In the genomic region with DNA sequence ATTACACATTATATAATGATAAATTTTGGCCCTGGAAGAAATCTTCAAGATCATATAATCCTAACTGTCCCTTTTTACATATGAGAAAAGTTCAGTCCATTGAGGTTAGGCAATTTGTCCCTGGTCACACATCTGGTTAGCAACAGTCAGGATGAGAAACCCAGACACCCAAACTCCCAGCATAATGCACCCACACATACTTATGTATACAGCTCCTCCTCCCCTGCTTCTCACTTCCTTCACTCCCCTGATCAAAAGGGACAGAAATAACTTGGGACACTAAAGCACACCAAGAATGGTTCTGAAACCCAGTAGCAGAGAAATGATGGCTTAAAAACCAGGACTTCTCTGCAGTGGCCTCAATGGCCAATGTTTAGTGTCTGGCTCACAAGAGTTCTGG, we compare ENCODE assay signal across 9 cellular contexts. TPM values are rescaled to one million over a fixed set of nuclear protein-coding genes. Genes with fewer than 3 reads are reported as not detected.
DNase-seq lines count a peak whose midpoint lies in the region; ATAC-seq lines count a peak whose summit lies in the region.
"Had no signal": no experiment of that assay in that cellular context is flagged by ENCODE, and none has a peak within 500 bp of the region (broad histone marks: within the 10 kb centered on the region; RNA-seq: fewer than 3 reads in every experiment).

No MANE protein-coding gene starts in this region.

- peaks cover 68 to 81% of the 10 kb centered on the region in 2 donors for H3K4me1 Mint-ChIP-seq in immature natural killer cell
- peaks cover 17 to 44% of the 10 kb centered on the region in 2 donors for H3K4me1 Mint-ChIP-seq in stimulated activated naive B cell treated with anti-CD40 and anti-IgM and Interleukin-4, amounts not matched to agents 10 μg/mL and 1 μg/mL and 100 μg/mL, for 72 hours

- peak; percentile 29 for DNase-seq in HCEC 1CT
- DNase-seq in immature natural killer cell = no peak
- DNase-seq in stimulated activated naive B cell treated with anti-CD40 and anti-IgM and Interleukin-4, amounts not matched to agents 10 μg/mL and 1 μg/mL and 100 μg/mL, for 72 hours = no peak
- DNase-seq in AG08396 (ENCODE audit: low spot score) = no peak
- DNase-seq in OCI-M2 (lab: John Stamatoyannopoulos, UW; ENCODE audit: unreplicated experiment) = no peak
- DNase-seq: activated T-cell treated with anti-CD3 and anti-CD28 coated beads, Interleukin-2, amount 50 U/mL, for 4 hours had no signal

- H3K4me3 Mint-ChIP-seq in immature natural killer cell = peak overlapping the region; percentile 78 to 87 (median 80)
- peak overlapping the region; percentile 44 to 66 for H3K4me3 Mint-ChIP-seq in stimulated activated naive B cell treated with anti-CD40 and anti-IgM and Interleukin-4, amounts not matched to agents 10 μg/mL and 1 μg/mL and 100 μg/mL, for 72 hours

- H3K36me3 Mint-ChIP-seq in immature natural killer cell = peaks cover 0 to 12% (median 3%) of the 10 kb centered on the region in 3 donors
- peaks cover 9 to 23% of the 10 kb centered on the region in 2 donors for H3K36me3 Mint-ChIP-seq in stimulated activated naive B cell treated with anti-CD40 and anti-IgM and Interleukin-4, amounts not matched to agents 10 μg/mL and 1 μg/mL and 100 μg/mL, for 72 hours

- H3K27me3 Mint-ChIP-seq in immature natural killer cell (ENCODE audit: low read depth in 3 of 3) = peaks cover 0 to 4% (median 0%) of the 10 kb centered on the region in 3 donors
- no peaks in the 10 kb centered on the region for H3K27me3 Mint-ChIP-seq in stimulated activated naive B cell treated with anti-CD40 and anti-IgM and Interleukin-4, amounts not matched to agents 10 μg/mL and 1 μg/mL and 100 μg/mL, for 72 hours

- peak overlapping the region; percentile 81 for H3K27ac ChIP-seq in adipose tissue (ENCODE audit: low read depth, low read length)

- H3K27ac Mint-ChIP-seq in immature natural killer cell = peak overlapping the region; percentile 80 to 97 (median 96)
- H3K27ac Mint-ChIP-seq in stimulated activated naive B cell treated with anti-CD40 and anti-IgM and Interleukin-4, amounts not matched to agents 10 μg/mL and 1 μg/mL and 100 μg/mL, for 72 hours = peak overlapping the region; percentile 91

- peak; percentile 64 to 68 for ATAC-seq in stimulated activated naive B cell treated with anti-CD40 and anti-IgM and Interleukin-4, amounts not matched to agents 10 μg/mL and 1 μg/mL and 100 μg/mL, for 72 hours (replicated peaks)
- ATAC-seq in GM19467 (IDR thresholded peaks at IDR 0.05; ENCODE audit: unreplicated experiment) = no peak
- ATAC-seq in GM21576 (IDR thresholded peaks at IDR 0.05; ENCODE audit: unreplicated experiment) = no peak

- H3K9me3 Mint-ChIP-seq in immature natural killer cell = no peaks in the 10 kb centered on the region
- no peaks in the 10 kb centered on the region for H3K9me3 Mint-ChIP-seq in stimulated activated naive B cell treated with anti-CD40 and anti-IgM and Interleukin-4, amounts not matched to agents 10 μg/mL and 1 μg/mL and 100 μg/mL, for 72 hours
- H3K9me3 Mint-ChIP-seq: activated T-cell treated with anti-CD3 and anti-CD28 coated beads, Interleukin-2, amount 50 U/mL, for 4 hours had no signal

RNA-seq across cellular contexts. Expression of a gene that starts 11.1 kb away (rescaled TPM):
- 100 to 1,000 TPM in 1 of 3 donors, 10 to 100 TPM in 2; 79.0 to 132 (median 90.3) TPM for polyA plus RNA-seq in adipose tissue
- polyA plus RNA-seq in immature natural killer cell = 10 to 100 TPM in 2 of 3 donors, 1 to 10 TPM in 1; 2.7 to 92.5 (median 10.5) TPM

RNA-seq across cellular contexts. Expression of a gene that starts 11.4 kb away (rescaled TPM):
- polyA plus RNA-seq in adipose tissue (1 to 10 TPM; 4.3 to 6.9 (median 6.0) TPM), immature natural killer cell (1 to 10 TPM in 2 of 3 donors, not detected in 1; 3.4 to 4.7 TPM)

RNA-seq across cellular contexts. Expression of a gene that starts 33.9 kb away (rescaled TPM):
- polyA plus RNA-seq in adipose tissue = 100 to 1,000 TPM in 2 of 3 donors, 10 to 100 TPM in 1; 71.4 to 181 (median 165) TPM
- polyA plus RNA-seq in immature natural killer cell = 100 to 1,000 TPM; 110 to 181 (median 138) TPM

RNA-seq across cellular contexts. Expression of a gene that starts 36.5 kb away (rescaled TPM):
- polyA plus RNA-seq in adipose tissue = not detected
- not detected for polyA plus RNA-seq in immature natural killer cell

RNA-seq across cellular contexts. Expression of a gene that starts 43.3 kb away (rescaled TPM):
- polyA plus RNA-seq in adipose tissue (10 to 100 TPM; 26.8 to 46.9 (median 42.3) TPM), immature natural killer cell (10 to 100 TPM; 70.9 to 76.7 (median 75.2) TPM)

Comparison
In these comparisons a context has a peak if more than half of its experiments do, and no peak if none do; other contexts are left out.
1. ATAC-seq: peak in stimulated activated naive B cell treated with anti-CD40 and anti-IgM and Interleukin-4, amounts not matched to agents 10 μg/mL and 1 μg/mL and 100 μg/mL, for 72 hours (2 of 2); none in GM19467 (single experiment) and GM21576 (single experiment).